ENCODE assay signal across 8 cellular contexts in genomic region chr6:36127462-36128016, GRCh38. TPM values are rescaled to one million over a fixed set of nuclear protein-coding genes. Genes with fewer than 3 reads are reported as not detected.
A peak's percentile ranks its signal among the peaks of the same experiment; 100 is the strongest.
DNase-seq lines count a peak whose midpoint lies in the region; ATAC-seq, FAIRE-seq and TF ChIP-seq lines count a peak whose summit lies in the region.

No MANE protein-coding gene starts in this region.

- BruUV-seq in Caco-2 (replicated peaks; lab: Mats Ljungman, UMichigan), result no TSS peak

- CTCF ChIA-PET in Caco-2 (lab: Charles Lee), result no interaction called here

- no peak overlapping the region for H2AFZ ChIP-seq in ACC112 (ENCODE audit: low read length, unreplicated experiment)

- no peaks in the 10 kb centered on the region for H3K36me3 Mint-ChIP-seq in activated T-helper 1 cell treated with anti-CD3 and anti-CD28 coated beads, Interleukin-12 subunit alpha, Interleukin-12 subunit beta, Interleukin-2, Interleukin-4 antibody, amounts not matched to agents 30 ng/mL and 10 ng/mL and 1 ng/mL, durations not matched to agents 14 hours and 24 hours and 36 hours (ENCODE audit: low read depth)
- H3K36me3 Mint-ChIP-seq in Caco-2 (ENCODE audit: insufficient read depth, unreplicated experiment), result peaks cover 10% of the 10 kb centered on the region

- no peaks in the 10 kb centered on the region for H3K9me3 Mint-ChIP-seq in activated T-helper 1 cell treated with anti-CD3 and anti-CD28 coated beads, Interleukin-12 subunit alpha, Interleukin-12 subunit beta, Interleukin-2, Interleukin-4 antibody, amounts not matched to agents 30 ng/mL and 10 ng/mL and 1 ng/mL, durations not matched to agents 14 hours and 24 hours and 36 hours
- no peaks in the 10 kb centered on the region for H3K9me3 Mint-ChIP-seq in Caco-2 (ENCODE audit: unreplicated experiment)

- TF ChIP-seq CTCF in bronchial epithelial cell (IDR thresholded peaks at IDR 0.05; ENCODE audit: insufficient read depth, low read length, severe bottlenecking) (no peak), left lung (IDR thresholded peaks at IDR 0.05) (no peak), Caco-2 (IDR thresholded peaks at IDR 0.05; ENCODE audit: insufficient read depth in 1 of 2, low read depth in 1 of 2, low read length in 1 of 2, severe bottlenecking in 1 of 2, unreplicated experiment in 1 of 2) (no peak)

- H3K27ac Mint-ChIP-seq in activated T-helper 1 cell treated with anti-CD3 and anti-CD28 coated beads, Interleukin-12 subunit alpha, Interleukin-12 subunit beta, Interleukin-2, Interleukin-4 antibody, amounts not matched to agents 30 ng/mL and 10 ng/mL and 1 ng/mL, durations not matched to agents 14 hours and 24 hours and 36 hours, result no peak overlapping the region
- no peak overlapping the region for H3K27ac Mint-ChIP-seq in Caco-2 (ENCODE audit: unreplicated experiment)

- FAIRE-seq in bronchial epithelial cell (lab: Jason Lieb, UNC), result no peak

- peaks cover 7% of the 10 kb centered on the region for H3K79me2 ChIP-seq in ACC112 (ENCODE audit: control insufficient read depth, insufficient read depth, low read length, unreplicated experiment)

- no peaks in the 10 kb centered on the region for H3K9me3 ChIP-seq in left lung
- H3K9me3 ChIP-seq in Caco-2, result no peaks in the 10 kb centered on the region

- intact Hi-C loops in left lung (cut with DNase I) (loop anchor here in 1 of 2 donors (10.0 kb wide), 1 partner anchor 67 kb away; the partner anchor contains the start of gene BRPF3), Caco-2 (cut with micrococcal nuclease; ENCODE audit: unreplicated experiment) (no loop called here)
- intact Hi-C loops in activated T-helper 1 cell treated with anti-CD3 and anti-CD28 coated beads, Interleukin-12 subunit alpha, Interleukin-12 subunit beta, Interleukin-2, Interleukin-4 antibody, amounts not matched to agents 30 ng/mL and 10 ng/mL and 1 ng/mL, durations not matched to agents 14 hours and 24 hours and 36 hours (cut with micrococcal nuclease), result loop anchor here (10.0 kb wide), 2 partner anchors 417 to 467 kb away; partner anchors contain the start of genes SRSF3 and STK38

- DNase-seq in HT1080 (ENCODE audit: low read depth), result peak; percentile 85
- peak; percentile 76 for DNase-seq in bronchial epithelial cell (ENCODE audit: low read depth)
- DNase-seq in left lung, result peak; percentile 89 to 93
- no peak for DNase-seq in activated T-helper 1 cell treated with anti-CD3 and anti-CD28 coated beads, Interleukin-12 subunit alpha, Interleukin-12 subunit beta, Interleukin-2, Interleukin-4 antibody, amounts not matched to agents 30 ng/mL and 10 ng/mL and 1 ng/mL, durations not matched to agents 14 hours and 24 hours and 36 hours (ENCODE audit: low spot score)
- DNase-seq in GOT3 (lab: John Stamatoyannopoulos, UW), result no peak
- no peak for DNase-seq in Caco-2
- DNase-seq in SHP77 (lab: John Stamatoyannopoulos, UW), result no peak

- H3K36me3 ChIP-seq in ACC112 (ENCODE audit: insufficient read depth, low read length) (no peaks in the 10 kb centered on the region), bronchial epithelial cell (ENCODE audit: control insufficient read depth, insufficient read depth, low read length) (no peaks in the 10 kb centered on the region), left lung (no peaks in the 10 kb centered on the region), Caco-2 (ENCODE audit: control insufficient read depth, insufficient read depth, low read length) (peaks cover under 1% of the 10 kb centered on the region; the same call in 1 of the 2 replicates)

- H3K27me3 ChIP-seq in ACC112 (ENCODE audit: insufficient read depth, low read length), result no peaks in the 10 kb centered on the region
- H3K27me3 ChIP-seq in bronchial epithelial cell (ENCODE audit: control insufficient read depth, insufficient read depth, low read length), result no peaks in the 10 kb centered on the region
- H3K27me3 ChIP-seq in left lung, result no peaks in the 10 kb centered on the region
- no peaks in the 10 kb centered on the region for H3K27me3 ChIP-seq in Caco-2 (replicated peaks; ENCODE audit: control insufficient read depth, insufficient read depth, low read length)

- ATAC-seq in left lung, result peak; percentile 53

- H3K4me3 ChIP-seq in ACC112 (ENCODE audit: low read depth, low read length) (peak overlapping the region; percentile 42), bronchial epithelial cell (ENCODE audit: low read depth, low read length) (no peak overlapping the region), left lung (peak overlapping the region in 1 of 2 donors; percentile 20), Caco-2 (ENCODE audit: low read depth, low read length) (no peak overlapping the region)

- no peaks in the 10 kb centered on the region for H3K27me3 Mint-ChIP-seq in activated T-helper 1 cell treated with anti-CD3 and anti-CD28 coated beads, Interleukin-12 subunit alpha, Interleukin-12 subunit beta, Interleukin-2, Interleukin-4 antibody, amounts not matched to agents 30 ng/mL and 10 ng/mL and 1 ng/mL, durations not matched to agents 14 hours and 24 hours and 36 hours (ENCODE audit: insufficient read depth)
- H3K27me3 Mint-ChIP-seq in Caco-2 (ENCODE audit: insufficient read depth, unreplicated experiment), result no peaks in the 10 kb centered on the region

- H3K27ac ChIP-seq in ACC112 (ENCODE audit: low read depth, low read length) (peak overlapping the region; percentile 86), left lung (peak overlapping the region; percentile 39 to 84)

- peaks cover 48% of the 10 kb centered on the region for H3K4me1 ChIP-seq in ACC112 (ENCODE audit: control insufficient read depth, insufficient read depth, low read length, unreplicated experiment)
- peaks cover 18 to 95% of the 10 kb centered on the region in 2 donors for H3K4me1 ChIP-seq in left lung
- peaks cover 13% of the 10 kb centered on the region for H3K4me1 ChIP-seq in Caco-2

- no peak overlapping the region for H3K4me3 Mint-ChIP-seq in activated T-helper 1 cell treated with anti-CD3 and anti-CD28 coated beads, Interleukin-12 subunit alpha, Interleukin-12 subunit beta, Interleukin-2, Interleukin-4 antibody, amounts not matched to agents 30 ng/mL and 10 ng/mL and 1 ng/mL, durations not matched to agents 14 hours and 24 hours and 36 hours
- no peak overlapping the region for H3K4me3 Mint-ChIP-seq in Caco-2 (ENCODE audit: unreplicated experiment)

- peaks cover 72% of the 10 kb centered on the region for H3K4me1 Mint-ChIP-seq in activated T-helper 1 cell treated with anti-CD3 and anti-CD28 coated beads, Interleukin-12 subunit alpha, Interleukin-12 subunit beta, Interleukin-2, Interleukin-4 antibody, amounts not matched to agents 30 ng/mL and 10 ng/mL and 1 ng/mL, durations not matched to agents 14 hours and 24 hours and 36 hours (ENCODE audit: low read depth)
- peaks cover 6% of the 10 kb centered on the region for H3K4me1 Mint-ChIP-seq in Caco-2 (ENCODE audit: low read depth, unreplicated experiment)

- POLR2A ChIA-PET in Caco-2 (lab: Charles Lee), result no interaction called here

RNA-seq across cellular contexts. Expression of gene MAPK13, which starts 2.8 kb away (rescaled TPM):
- total RNA-seq in HT1080 (2014; rRNA removed; shearing (Covaris generic)), result 0.60 and 1.0 TPM in 2 replicates
- 0.32 and 0.42 TPM in 2 replicates for polyA plus RNA-seq in HT1080 (2015; cell fraction: cytosol; rRNA removed)
- 7.2 and 8.4 TPM in 2 replicates for polyA plus RNA-seq in HT1080 (2015; cell fraction: nucleus; rRNA removed)
- total RNA-seq in bronchial epithelial cell (70.6 and 95.6 TPM in 2 replicates), left lung (10 to 100 TPM; 83.2 to 89.7 TPM), Caco-2 (2022) (45.7 and 47.3 TPM in 2 replicates)
- 54.6 and 55.7 TPM in 2 replicates for total RNA-seq in activated T-helper 1 cell treated with anti-CD3 and anti-CD28 coated beads, Interleukin-12 subunit alpha, Interleukin-12 subunit beta, Interleukin-2, Interleukin-4 antibody, amounts not matched to agents 30 ng/mL and 10 ng/mL and 1 ng/mL, durations not matched to agents 14 hours and 24 hours and 36 hours

Comparison
In these comparisons a context has a peak if more than half of its experiments do, and no peak if none do; other contexts are left out.
1. DNase-seq: peak in HT1080 (single experiment), bronchial epithelial cell (single experiment) and left lung (2 of 2); none in activated T-helper 1 cell treated with anti-CD3 and anti-CD28 coated beads, Interleukin-12 subunit alpha, Interleukin-12 subunit beta, Interleukin-2, Interleukin-4 antibody, amounts not matched to agents 30 ng/mL and 10 ng/mL and 1 ng/mL, durations not matched to agents 14 hours and 24 hours and 36 hours (single experiment), GOT3 (single experiment), Caco-2 (0 of 2) and SHP77 (0 of 2).
2. RNA of gene MAPK13, which starts 2.8 kb away (total RNA-seq): 83.2 to 89.7 TPM in left lung, 70.6 to 95.6 TPM in bronchial epithelial cell, 54.6 to 55.7 TPM in activated T-helper 1 cell treated with anti-CD3 and anti-CD28 coated beads, Interleukin-12 subunit alpha, Interleukin-12 subunit beta, Interleukin-2, Interleukin-4 antibody, amounts not matched to agents 30 ng/mL and 10 ng/mL and 1 ng/mL, durations not matched to agents 14 hours and 24 hours and 36 hours and 45.7 to 47.3 TPM in Caco-2; 0.60 to 1.0 TPM in HT1080; every median in the first group is over 10 times any median in the second.